In genomic region chr16:53201900-53202299, GRCh38 we compare ENCODE assay signal across 1 cellular context.
TF ChIP-seq lines count a peak whose summit lies in the region.

No MANE protein-coding gene starts in this region.

TF ChIP-seq in K562, 482 proteins besides CTCF, POLR2A, EP300 and RAD21:
- no peak for TF ChIP-seq CREB3L1 (IDR thresholded peaks at IDR 0.05; ENCODE audit: borderline replicate concordance, low read depth)
- TF ChIP-seq ZNF121 (CRISPR knock-in tag; conservative IDR thresholded peaks at IDR 0.05): peak; percentile 98
- no peak for TF ChIP-seq SIN3A (IDR thresholded peaks at IDR 0.05; ENCODE audit: borderline replicate concordance in 2 of 2, control insufficient read depth in 1 of 2, low read depth in 2 of 2, low read length in 2 of 2)
- TF ChIP-seq, protein P1, sequence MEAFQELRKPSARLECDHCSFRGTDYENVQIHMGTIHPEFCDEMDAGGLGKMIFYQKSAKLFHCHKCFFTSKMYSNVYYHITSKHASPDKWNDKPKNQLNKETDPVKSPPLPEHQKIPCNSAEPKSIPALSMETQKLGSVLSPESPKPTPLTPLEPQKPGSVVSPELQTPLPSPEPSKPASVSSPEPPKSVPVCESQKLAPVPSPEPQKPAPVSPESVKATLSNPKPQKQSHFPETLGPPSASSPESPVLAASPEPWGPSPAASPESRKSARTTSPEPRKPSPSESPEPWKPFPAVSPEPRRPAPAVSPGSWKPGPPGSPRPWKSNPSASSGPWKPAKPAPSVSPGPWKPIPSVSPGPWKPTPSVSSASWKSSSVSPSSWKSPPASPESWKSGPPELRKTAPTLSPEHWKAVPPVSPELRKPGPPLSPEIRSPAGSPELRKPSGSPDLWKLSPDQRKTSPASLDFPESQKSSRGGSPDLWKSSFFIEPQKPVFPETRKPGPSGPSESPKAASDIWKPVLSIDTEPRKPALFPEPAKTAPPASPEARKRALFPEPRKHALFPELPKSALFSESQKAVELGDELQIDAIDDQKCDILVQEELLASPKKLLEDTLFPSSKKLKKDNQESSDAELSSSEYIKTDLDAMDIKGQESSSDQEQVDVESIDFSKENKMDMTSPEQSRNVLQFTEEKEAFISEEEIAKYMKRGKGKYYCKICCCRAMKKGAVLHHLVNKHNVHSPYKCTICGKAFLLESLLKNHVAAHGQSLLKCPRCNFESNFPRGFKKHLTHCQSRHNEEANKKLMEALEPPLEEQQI (IDR thresholded peaks at IDR 0.05): 0 out of 2 replicates have a peak, but pooled peaks have one; percentile 19
- TF ChIP-seq RBM25 (IDR thresholded peaks at IDR 0.05; ENCODE audit: low read depth, low read length, severe bottlenecking): peak; percentile 64
- no peak for TF ChIP-seq MBD2 (IDR thresholded peaks at IDR 0.05; ENCODE audit: borderline replicate concordance, low read depth)
- peak; percentile 51; the same call in 1 of the 2 replicates for TF ChIP-seq BCOR (IDR thresholded peaks at IDR 0.05)
